In genomic region chr22:38937036-38937435, GRCh38 we compare ENCODE assay signal across 18 cellular contexts. TPM values are rescaled to one million over a fixed set of nuclear protein-coding genes. Genes with fewer than 3 reads are reported as not detected.
A peak's percentile ranks its signal among the peaks of the same experiment; 100 is the strongest.
DNase-seq lines count a peak whose midpoint lies in the region; ATAC-seq, FAIRE-seq and TF ChIP-seq lines count a peak whose summit lies in the region.
"Had no signal": no experiment of that assay in that cellular context is flagged by ENCODE, and none has a peak within 500 bp of the region (broad histone marks: within the 10 kb centered on the region; RNA-seq: fewer than 3 reads in every experiment).

No MANE protein-coding gene starts in this region.

- no peak for ATAC-seq in right cardiac atrium
- peak; percentile 19 for ATAC-seq in omental fat pad (ENCODE audit: low FRiP score)
- ATAC-seq in HG03354 (IDR thresholded peaks at IDR 0.05; ENCODE audit: poor library complexity, severe bottlenecking, unreplicated experiment), result no peak
- no peak for ATAC-seq in activated CD8-positive, alpha-beta T cell treated with anti-CD3 and anti-CD28 coated beads for 36 hours
- ATAC-seq: GM12878 had no signal

- H3K9ac ChIP-seq in kidney (ENCODE audit: low read length in 2 of 2), result no peak overlapping the region
- H3K9ac ChIP-seq: BLaER1 treated with 17β-estradiol and CSF1 and Interleukin-3, amounts not matched to agents 10 nM and 100 nM had no signal

- peaks cover 15% of the 10 kb centered on the region for H3K4me1 Mint-ChIP-seq in activated CD8-positive, alpha-beta T cell treated with anti-CD3 and anti-CD28 coated beads for 36 hours (ENCODE audit: low read depth)

- FAIRE-seq in kidney (lab: Jason Lieb, UNC), result no peak
- FAIRE-seq: GM12878 had no signal

- 88% methylated on average over 4 of the region's 4 CpGs for whole genome bisulfite sequencing in right cardiac atrium

- H3K36me3 ChIP-seq in kidney (ENCODE audit: control insufficient read depth in 1 of 2, insufficient read depth in 2 of 2, low read length in 2 of 2), result no peaks in the 10 kb centered on the region
- H3K36me3 ChIP-seq: BLaER1 treated with 17β-estradiol and CSF1 and Interleukin-3, amounts not matched to agents 10 nM and 100 nM had no signal

- CTCF ChIA-PET in activated CD8-positive, alpha-beta T cell treated with anti-CD3 and anti-CD28 coated beads for 36 hours (lab: Charles Lee), result no interaction called here

- no peak overlapping the region for H3K27ac Mint-ChIP-seq in activated CD8-positive, alpha-beta T cell treated with anti-CD3 and anti-CD28 coated beads for 36 hours
- H3K27ac Mint-ChIP-seq: CD4-positive, alpha-beta memory T cell; GM23338; IgD-negative memory B cell had no signal

- intact Hi-C loops in cardiac septum (cut with DNase I) (loop anchor here (10.0 kb wide), 1 partner anchor 178 kb away; no protein-coding TSS in a partner anchor), right cardiac atrium (cut with DNase I) (no loop called here), kidney (cut with DNase I) (no loop called here)
- intact Hi-C loops in activated CD8-positive, alpha-beta T cell treated with anti-CD3 and anti-CD28 coated beads for 36 hours (cut with micrococcal nuclease), result no loop called here

- no peaks in the 10 kb centered on the region for H3K36me3 Mint-ChIP-seq in activated CD8-positive, alpha-beta T cell treated with anti-CD3 and anti-CD28 coated beads for 36 hours (ENCODE audit: low read depth)
- H3K36me3 Mint-ChIP-seq: CD4-positive, alpha-beta memory T cell had no signal

- H3K9me3 ChIP-seq in right cardiac atrium (ENCODE audit: control insufficient read depth, low read length) (no peaks in the 10 kb centered on the region), kidney (ENCODE audit: control insufficient read depth in 1 of 2, low read length in 2 of 2) (no peaks in the 10 kb centered on the region)
- H3K9me3 ChIP-seq: BLaER1 treated with 17β-estradiol and CSF1 and Interleukin-3, amounts not matched to agents 10 nM and 100 nM had no signal

- peaks cover 15% of the 10 kb centered on the region for H3K27me3 Mint-ChIP-seq in activated CD8-positive, alpha-beta T cell treated with anti-CD3 and anti-CD28 coated beads for 36 hours

- no peaks in the 10 kb centered on the region for H3K9me3 Mint-ChIP-seq in activated CD8-positive, alpha-beta T cell treated with anti-CD3 and anti-CD28 coated beads for 36 hours
- H3K9me3 Mint-ChIP-seq: CD4-positive, alpha-beta memory T cell; GM23338 had no signal

- DNase-seq in cardiac septum (ENCODE audit: low spot score) (peak; percentile 63), right cardiac atrium (no peak), kidney (peak; percentile 24), omental fat pad (ENCODE audit: low spot score) (no peak), cerebellum (ENCODE audit: low spot score) (no peak)
- no peak for DNase-seq in activated CD8-positive, alpha-beta T cell treated with anti-CD3 and anti-CD28 coated beads for 36 hours
- DNase-seq: ACHN; CD4-positive, alpha-beta memory T cell; DMS79; H9 had no signal

- H3K27ac ChIP-seq in right cardiac atrium (ENCODE audit: low read length) (no peak overlapping the region), kidney (ENCODE audit: low read depth in 2 of 2, low read length in 2 of 2) (no peak overlapping the region)
- H3K27ac ChIP-seq: BLaER1 treated with 17β-estradiol and CSF1 and Interleukin-3, amounts not matched to agents 10 nM and 100 nM had no signal

- POLR2A ChIA-PET in activated CD8-positive, alpha-beta T cell treated with anti-CD3 and anti-CD28 coated beads for 36 hours (lab: Charles Lee), result interaction anchor here (0.6 kb wide), 2 partner anchors 10 to 169 kb away, joined by 3 to 5 read pairs; no protein-coding TSS in a partner anchor

- H3K4me3 Mint-ChIP-seq in activated CD8-positive, alpha-beta T cell treated with anti-CD3 and anti-CD28 coated beads for 36 hours, result no peak overlapping the region
- H3K4me3 Mint-ChIP-seq: GM23338, H9 had no signal

- TF ChIP-seq CTCF in kidney (IDR thresholded peaks at IDR 0.05; ENCODE audit: borderline replicate concordance, extremely low read depth, insufficient read depth), result no peak
- TF ChIP-seq CTCF in omental fat pad (IDR thresholded peaks at IDR 0.05), result no peak
- no peak for TF ChIP-seq CTCF in activated CD8-positive, alpha-beta T cell treated with anti-CD3 and anti-CD28 coated beads for 36 hours (IDR thresholded peaks at IDR 0.05)

- no peak overlapping the region for H3K4me3 ChIP-seq in right cardiac atrium (ENCODE audit: low read length)
- no peak overlapping the region for H3K4me3 ChIP-seq in kidney (ENCODE audit: low read length in 2 of 2)
- H3K4me3 ChIP-seq: BLaER1 treated with 17β-estradiol and CSF1 and Interleukin-3, amounts not matched to agents 10 nM and 100 nM; GM12878; GM23338 had no signal

- H3K4me1 ChIP-seq in right cardiac atrium (ENCODE audit: control insufficient read depth, insufficient read depth, low read length) (no peaks in the 10 kb centered on the region), kidney (ENCODE audit: control insufficient read depth in 1 of 2, insufficient read depth in 1 of 2, low read depth in 1 of 2, low read length in 2 of 2) (peaks cover 0 to 3% of the 10 kb centered on the region in 2 donors)

- no peaks in the 10 kb centered on the region for H3K27me3 ChIP-seq in right cardiac atrium (ENCODE audit: control insufficient read depth, insufficient read depth)

RNA-seq across cellular contexts. Expression of gene APOBEC3A, which starts 20.4 kb away (rescaled TPM):
- total RNA-seq in cardiac septum, result 1.7 TPM
- under 1 TPM; 0.23 to 0.94 (median 0.65) TPM for total RNA-seq in right cardiac atrium
- polyA plus RNA-seq in right cardiac atrium, result 0.14 TPM
- 1.2 TPM for total RNA-seq in kidney
- polyA plus RNA-seq in kidney (ENCODE audit: insufficient read depth, low read depth, low replicate concordance), result not detected
- total RNA-seq in omental fat pad, result 10 to 100 TPM in 1 of 4 donors, 1 to 10 TPM in 3; 2.7 to 47.4 (median 4.9) TPM
- not detected for total RNA-seq in cerebellum
- not detected for total RNA-seq in activated CD8-positive, alpha-beta T cell treated with anti-CD3 and anti-CD28 coated beads for 36 hours
- total RNA-seq: A172; CD4-positive, alpha-beta memory T cell; G401; GM12878; GM23338; H9; HT1080 had no signal
- polyA plus RNA-seq: CD4-positive, alpha-beta memory T cell; IgD-negative memory B cell had no signal

RNA-seq across cellular contexts. Expression of gene APOBEC3B, which starts 45.1 kb away (rescaled TPM):
- total RNA-seq in cardiac septum (0.54 TPM), right cardiac atrium (1 to 10 TPM; 1.3 to 1.9 (median 1.6) TPM), kidney (2.7 TPM), omental fat pad (1 to 10 TPM in 2 of 4 donors, not detected in 2; 1.1 to 2.2 TPM), cerebellum (not detected)
- polyA plus RNA-seq in right cardiac atrium (2.6 TPM), kidney (ENCODE audit: insufficient read depth, low read depth, low replicate concordance) (1.0 TPM)
- total RNA-seq in activated CD8-positive, alpha-beta T cell treated with anti-CD3 and anti-CD28 coated beads for 36 hours, result 1 to 10 TPM; 5.0 to 5.1 TPM

Comparison
In these comparisons a context has a peak if more than half of its experiments do, and no peak if none do; other contexts are left out.
1. DNase-seq: peak in cardiac septum (single experiment) and kidney (single experiment); none in right cardiac atrium (0 of 3), omental fat pad (single experiment), cerebellum (single experiment) and activated CD8-positive, alpha-beta T cell treated with anti-CD3 and anti-CD28 coated beads for 36 hours (single experiment).